Comparison of ENCODE assay signal across 18 cellular contexts in the genomic region with DNA sequence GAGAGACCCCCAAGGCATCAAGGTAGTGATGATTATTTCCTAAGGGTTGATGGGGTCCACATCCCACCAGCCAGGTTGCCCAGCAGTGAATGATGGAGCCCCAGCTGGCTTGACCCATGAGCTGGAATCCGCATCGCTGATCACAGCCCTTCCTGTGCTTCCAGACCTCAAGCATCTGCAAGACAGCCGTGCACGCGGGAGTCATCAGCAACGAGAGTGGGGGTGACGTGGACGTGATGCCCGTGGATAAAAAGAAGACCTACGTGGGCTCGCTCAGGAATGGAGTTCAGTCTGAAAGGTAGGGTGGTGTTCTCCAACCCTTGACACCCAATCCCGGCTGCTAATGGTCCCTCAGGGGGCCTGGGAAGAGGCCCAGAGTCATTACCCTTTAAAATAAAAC.
DNase-seq lines count a peak whose midpoint lies in the region; ATAC-seq, FAIRE-seq and TF ChIP-seq lines count a peak whose summit lies in the region.
"Had no signal": no experiment of that assay in that cellular context is flagged by ENCODE, and none has a peak within 500 bp of the region (broad histone marks: within the 10 kb centered on the region; RNA-seq: fewer than 3 reads in every experiment).

No MANE protein-coding gene starts in this region.

- FAIRE-seq in K562 (lab: Jason Lieb, UNC), result no peak
- FAIRE-seq: GM18507 had no signal

- intact Hi-C loops in natural killer cell (cut with micrococcal nuclease) (no loop called here), K562 (cut with micrococcal nuclease) (no loop called here), vagina (cut with DNase I) (no loop called here), posterior vena cava (cut with DNase I) (no loop called here)

- H3K27me3 Mint-ChIP-seq in natural killer cell treated with Interleukin-12 subunit alpha and Interleukin-12 subunit beta and Interleukin-15 and Interleukin-18, amount 100 ng/mL, for 72 hours, result peaks cover 11 to 15% of the 10 kb centered on the region in 2 donors
- peaks cover 19 to 20% of the 10 kb centered on the region in 2 donors for H3K27me3 Mint-ChIP-seq in natural killer cell (ENCODE audit: low read depth in 2 of 2)

- WGBS in K562 (ENCODE audit: insufficient coverage, low coverage, missing lambda C conversion rate), result 11% methylated on average over 12 of the region's 12 CpGs

- H3K36me3 Mint-ChIP-seq in natural killer cell treated with Interleukin-12 subunit alpha and Interleukin-12 subunit beta and Interleukin-15 and Interleukin-18, amount 100 ng/mL, for 72 hours, result no peaks in the 10 kb centered on the region
- no peaks in the 10 kb centered on the region for H3K36me3 Mint-ChIP-seq in natural killer cell

- H3K27ac ChIP-seq in K562 (ENCODE audit: extremely low read depth, low read depth, low read length), result no peak overlapping the region
- H3K27ac ChIP-seq in vagina, result peak overlapping the region; percentile 44

- TF ChIP-seq CTCF in natural killer cell (IDR thresholded peaks at IDR 0.05), result no peak
- no peak for TF ChIP-seq CTCF in K562 (IDR thresholded peaks at IDR 0.05 in 2 of 3, conservative IDR thresholded peaks at IDR 0.05 in 1 of 3; ENCODE audit: insufficient read depth in 2 of 3, low read depth in 1 of 3, low read length in 3 of 3)
- no peak for TF ChIP-seq CTCF in vagina (IDR thresholded peaks at IDR 0.05)

- no peak overlapping the region for H3K4me3 ChIP-seq in K562
- no peak overlapping the region for H3K4me3 ChIP-seq in vagina

- POLR2A ChIA-PET in K562 (lab: Yijun Ruan, JAX), result no interaction called here

- in situ Hi-C loops in K562 (cut with MboI), result no loop called here

- no peaks in the 10 kb centered on the region for H3K4me1 Mint-ChIP-seq in natural killer cell treated with Interleukin-12 subunit alpha and Interleukin-12 subunit beta and Interleukin-15 and Interleukin-18, amount 100 ng/mL, for 72 hours (ENCODE audit: low read depth in 2 of 2)
- H3K4me1 Mint-ChIP-seq in natural killer cell, result no peaks in the 10 kb centered on the region

- no TSS peak for BruUV-seq in K562 (replicated peaks; lab: Mats Ljungman, UMichigan)

- no peak overlapping the region for H3K4me3 Mint-ChIP-seq in natural killer cell treated with Interleukin-12 subunit alpha and Interleukin-12 subunit beta and Interleukin-15 and Interleukin-18, amount 100 ng/mL, for 72 hours
- H3K4me3 Mint-ChIP-seq in natural killer cell, result no peak overlapping the region
- H3K4me3 Mint-ChIP-seq: CD14-positive monocyte had no signal

- H3K9ac ChIP-seq in K562 (ENCODE audit: insufficient read depth in 1 of 2, low read depth in 2 of 2, low read length in 2 of 2), result no peak overlapping the region

- no peak overlapping the region for H3K4me2 ChIP-seq in K562 (ENCODE audit: insufficient read depth, low read length)

- no peak for TF ChIP-seq POLR2A in K562 (conservative IDR thresholded peaks at IDR 0.05)
- TF ChIP-seq POLR2A in vagina (IDR thresholded peaks at IDR 0.05), result no peak

- H3K4me1 ChIP-seq in K562 (replicated peaks in 1 of 2; ENCODE audit: control insufficient read depth in 2 of 2, insufficient read depth in 2 of 2, low read length in 2 of 2) (peaks cover 14 to 30% of the 10 kb centered on the region in 2 experiments), vagina (peaks cover 16% of the 10 kb centered on the region)

- H3K9me3 ChIP-seq in K562 (replicated peaks; ENCODE audit: control insufficient read depth, insufficient read depth, low read depth, low read length) (no peaks in the 10 kb centered on the region), vagina (no peaks in the 10 kb centered on the region)

- CTCF ChIA-PET in K562 (lab: Yijun Ruan, JAX; ENCODE audit: low intra/inter-chr PET ratio), result no interaction called here

- ATAC-seq in natural killer cell treated with Interleukin-12 subunit alpha and Interleukin-12 subunit beta and Interleukin-15 and Interleukin-18, amount 100 ng/mL, for 72 hours, result no peak
- ATAC-seq in natural killer cell, result no peak
- ATAC-seq in K562, result no peak

- no peak for TF ChIP-seq EP300 in K562 (IDR thresholded peaks at IDR 0.05; ENCODE audit: low read length)

- no peaks in the 10 kb centered on the region for H3K79me2 ChIP-seq in K562 (ENCODE audit: control insufficient read depth, insufficient read depth, low read length)

- H3K9me3 Mint-ChIP-seq in natural killer cell treated with Interleukin-12 subunit alpha and Interleukin-12 subunit beta and Interleukin-15 and Interleukin-18, amount 100 ng/mL, for 72 hours, result no peaks in the 10 kb centered on the region
- H3K9me3 Mint-ChIP-seq in natural killer cell, result no peaks in the 10 kb centered on the region
- H3K9me3 Mint-ChIP-seq: CD14-positive monocyte had no signal

- H3K27ac Mint-ChIP-seq in natural killer cell treated with Interleukin-12 subunit alpha and Interleukin-12 subunit beta and Interleukin-15 and Interleukin-18, amount 100 ng/mL, for 72 hours, result no peak overlapping the region
- no peak overlapping the region for H3K27ac Mint-ChIP-seq in natural killer cell
- H3K27ac Mint-ChIP-seq: CD14-positive monocyte had no signal

- no peak overlapping the region for H2AFZ ChIP-seq in K562 (ENCODE audit: low read depth, low read length)

- H3K9me1 ChIP-seq in K562 (ENCODE audit: control insufficient read depth, insufficient read depth, low read length), result no peaks in the 10 kb centered on the region

- no peak for TF ChIP-seq RAD21 in K562 (CRISPR knock-in tag; conservative IDR thresholded peaks at IDR 0.05 in 1 of 2, IDR thresholded peaks at IDR 0.05 in 1 of 2)

- peak; percentile 40 for DNase-seq in natural killer cell treated with Interleukin-12 subunit alpha and Interleukin-12 subunit beta and Interleukin-15 and Interleukin-18, amount 100 ng/mL, for 72 hours (ENCODE audit: low spot score)
- DNase-seq in natural killer cell (no peak), K562 (ENCODE audit: extremely low read depth in 1 of 4, low spot score in 3 of 4) (no peak), iris pigment epithelial cell (ENCODE audit: low read depth) (peak; percentile 45), vagina (ENCODE audit: extremely low spot score in 2 of 2) (no peak), MV-4-11 (lab: John Stamatoyannopoulos, UW) (no peak), kidney tubule cell (ENCODE audit: low spot score) (no peak), posterior vena cava (ENCODE audit: low spot score) (no peak)
- DNase-seq: GOT3, KBM-7, NCI-H1436, NCI-H2029, NCI-H2171, NCI-H446, NCI-H69, RPMI8226 had no signal

- 0 out of 2 replicates have a peak, but pooled peaks cover 9% of the 10 kb centered on the region for H4K20me1 ChIP-seq in K562 (replicated peaks; ENCODE audit: control insufficient read depth, insufficient read depth, low read length)

- H3K36me3 ChIP-seq in K562 (ENCODE audit: control insufficient read depth, insufficient read depth, low read length) (no peaks in the 10 kb centered on the region), vagina (peaks cover 0 to 5% of the 10 kb centered on the region in 2 donors)

- H3K27me3 ChIP-seq in K562 (ENCODE audit: control insufficient read depth in 2 of 2, insufficient read depth in 2 of 2, low read length in 2 of 2), result peaks cover 33 to 38% of the 10 kb centered on the region in 2 experiments
- H3K27me3 ChIP-seq in vagina, result no peaks in the 10 kb centered on the region

TF ChIP-seq in K562, 482 proteins besides CTCF, POLR2A, EP300 and RAD21:
- TF ChIP-seq LEF1 (IDR thresholded peaks at IDR 0.05) (no peak), ZNF24 (IDR thresholded peaks at IDR 0.05) (peak; percentile 74; the same call in 1 of the 2 replicates)

Comparison
In these comparisons a context has a peak if more than half of its experiments do, and no peak if none do; other contexts are left out.
1. DNase-seq: peak in natural killer cell treated with Interleukin-12 subunit alpha and Interleukin-12 subunit beta and Interleukin-15 and Interleukin-18, amount 100 ng/mL, for 72 hours (single experiment) and iris pigment epithelial cell (single experiment); none in natural killer cell (single experiment), K562 (0 of 4), vagina (0 of 2), MV-4-11 (single experiment), kidney tubule cell (single experiment) and posterior vena cava (single experiment).